In the genomic region with DNA sequence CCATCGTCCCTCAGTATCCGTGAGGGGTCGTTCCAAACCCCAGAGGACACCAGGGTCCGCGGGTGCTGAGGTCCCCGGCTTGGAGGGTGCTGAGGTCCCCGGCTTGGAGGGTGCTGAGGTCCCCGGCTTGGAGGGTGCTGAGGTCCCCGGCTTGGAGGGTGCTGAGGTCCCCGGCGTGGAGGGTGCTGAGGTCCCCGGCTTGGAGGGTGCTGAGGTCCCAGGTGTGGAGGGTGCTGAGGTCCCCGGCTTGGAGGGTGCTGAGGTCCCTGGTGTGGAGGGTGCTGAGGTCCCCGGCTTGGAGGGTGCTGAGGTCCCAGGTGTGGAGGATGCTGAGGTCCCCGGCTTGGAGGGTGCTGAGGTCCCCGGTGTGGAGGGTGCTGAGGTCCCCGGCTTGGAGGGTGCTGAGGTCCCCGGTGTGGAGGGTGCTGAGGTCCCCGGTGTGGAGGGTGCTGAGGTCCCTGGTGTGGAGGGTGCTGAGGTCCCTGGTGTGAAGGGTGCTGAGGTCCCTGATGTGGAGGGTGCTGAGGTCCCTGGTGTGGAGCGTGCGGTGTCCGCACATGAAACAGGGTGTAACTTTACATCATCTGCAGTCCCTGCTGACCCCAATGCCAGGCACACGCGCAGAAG, we compare ENCODE assay signal across 17 cellular contexts. TPM values are rescaled to one million over a fixed set of nuclear protein-coding genes. Genes with fewer than 3 reads are reported as not detected.
DNase-seq lines count a peak whose midpoint lies in the region; ATAC-seq and TF ChIP-seq lines count a peak whose summit lies in the region.
"Not testable (repeated sequence)": the region's sequence is repeated elsewhere in the genome, so short reads cannot be mapped to it uniquely, and the experiment has no call there.
"Had no signal": no experiment of that assay in that cellular context is flagged by ENCODE, and none has a peak within 500 bp of the region (broad histone marks: within the 10 kb centered on the region; RNA-seq: fewer than 3 reads in every experiment).

No MANE protein-coding gene starts in this region.

- DNase-seq in AG10803 (ENCODE audit: low read depth) = peak; percentile 31
- peak; percentile 66 for DNase-seq in H9
- DNase-seq in OCI-LY7 (ENCODE audit: low spot score) = peak; percentile 28
- DNase-seq in activated naive CD4-positive, alpha-beta T cell (lab: John Stamatoyannopoulos, UW) = peak in 3 of 4 experiments; percentile 22 to 36 (median 26)
- peak; percentile 100 for DNase-seq in chondrocyte (ENCODE audit: low spot score)
- peak; percentile 11 for DNase-seq in fibroblast of the aortic adventitia (ENCODE audit: low read depth)
- DNase-seq in lower lobe of right lung = peak; percentile 68
- peak; percentile 8 for DNase-seq in stimulated activated naive CD4-positive, alpha-beta T cell treated with Interleukin-2 at 50 U/mL for 16 hours (lab: John Stamatoyannopoulos, UW)

- not testable (repeated sequence) for ATAC-seq in lower lobe of right lung

- not testable (repeated sequence) for H3K79me1 ChIP-seq in H9 (ENCODE audit: insufficient read depth, low read depth, low read length, poor library complexity, severe bottlenecking)

- H3K4me1 Mint-ChIP-seq in H9; chondrocyte (ENCODE audit: low read depth): not testable (repeated sequence)

- not testable (repeated sequence) for H3K27me3 Mint-ChIP-seq in H9 (ENCODE audit: low read depth)
- peaks cover 19% of the 10 kb centered on the region for H3K27me3 Mint-ChIP-seq in chondrocyte (ENCODE audit: low read depth)

- not testable (repeated sequence) for H3K4ac ChIP-seq in H9 (ENCODE audit: low read depth, low read length)

- not testable (repeated sequence) for H2AK5ac ChIP-seq in H9 (ENCODE audit: insufficient read length, low read length)

- not testable (repeated sequence) for H3K56ac ChIP-seq in H9 (ENCODE audit: insufficient read length, low read depth, low read length)

- H3K9ac ChIP-seq in H9 (ENCODE audit: extremely low read depth, insufficient read length, low read length) = not testable (repeated sequence)

- not testable (repeated sequence) for H2BK15ac ChIP-seq in H9 (ENCODE audit: low read depth, low read length)

- not testable (repeated sequence) for H3K4me3 Mint-ChIP-seq in H9; chondrocyte (ENCODE audit: unreplicated experiment)

- BruUV-seq in OCI-LY7 (replicated peaks; lab: Mats Ljungman, UMichigan) = not testable (repeated sequence)

- not testable (repeated sequence) for H2BK5ac ChIP-seq in H9 (ENCODE audit: insufficient read length, low read length)

- H3K9me3 Mint-ChIP-seq in H9; chondrocyte (ENCODE audit: low read depth): not testable (repeated sequence)

- not testable (repeated sequence) for TF ChIP-seq CTCF in AG10803 (conservative IDR thresholded peaks at IDR 0.05; ENCODE audit: low read length); H9 (conservative IDR thresholded peaks at IDR 0.05); OCI-LY7 (conservative IDR thresholded peaks at IDR 0.05; ENCODE audit: low read length); chondrocyte (IDR thresholded peaks at IDR 0.05); fibroblast of the aortic adventitia (IDR thresholded peaks at IDR 0.05; ENCODE audit: insufficient read depth, low read length); lower lobe of right lung (IDR thresholded peaks at IDR 0.05)

- H3K36me3 Mint-ChIP-seq in H9 (ENCODE audit: insufficient read depth in 1 of 3, low read depth in 3 of 3); chondrocyte (ENCODE audit: low read depth): not testable (repeated sequence)

- not testable (repeated sequence) for H3K14ac ChIP-seq in H9 (ENCODE audit: insufficient read depth, low read length)

- not testable (repeated sequence) for H3K4me1 ChIP-seq in H9 (ENCODE audit: insufficient read depth, low read length); OCI-LY7 (ENCODE audit: insufficient read depth, low read length, poor library complexity, severe bottlenecking); lower lobe of right lung

- not testable (repeated sequence) for H3K23ac ChIP-seq in H9 (ENCODE audit: insufficient read length, low read depth, low read length)

- H3K9me2 ChIP-seq in OCI-LY7 (ENCODE audit: insufficient read depth, low read length) = not testable (repeated sequence)

- not testable (repeated sequence) for H3K27ac Mint-ChIP-seq in H9; chondrocyte (ENCODE audit: unreplicated experiment)

- not testable (repeated sequence) for H3K9me3 ChIP-seq in H9 (ENCODE audit: control insufficient read depth, low read depth, low read length); OCI-LY7 (ENCODE audit: low read length); lower lobe of right lung

- not testable (repeated sequence) for H3K4me2 ChIP-seq in H9 (ENCODE audit: insufficient read depth, insufficient read length, low read length); OCI-LY7 (ENCODE audit: low read length)

- H4K8ac ChIP-seq in H9 (replicated peaks; ENCODE audit: insufficient read length, low read depth, low read length) = not testable (repeated sequence)

- intact Hi-C loops in OCI-LY7 (cut with micrococcal nuclease; ENCODE audit: unreplicated experiment); lower lobe of right lung (cut with DNase I): not testable (repeated sequence)

- not testable (repeated sequence) for H3K36me3 ChIP-seq in OCI-LY7 (ENCODE audit: insufficient read depth, low read length); lower lobe of right lung

- H3K23me2 ChIP-seq in H9 (ENCODE audit: insufficient read length, low read depth, low read length, poor library complexity, severe bottlenecking) = not testable (repeated sequence)

- H2BK12ac ChIP-seq in H9 (ENCODE audit: insufficient read length, low read depth, low read length) = not testable (repeated sequence)

- H2BK20ac ChIP-seq in H9 (ENCODE audit: low read depth, low read length, poor library complexity, severe bottlenecking) = not testable (repeated sequence)

- H4K20me1 ChIP-seq in H9 (ENCODE audit: control insufficient read depth, insufficient read depth, insufficient read length); OCI-LY7 (ENCODE audit: insufficient read depth, low read length): not testable (repeated sequence)

- H2AFZ ChIP-seq in H9 (ENCODE audit: low read length); OCI-LY7 (ENCODE audit: low read length): not testable (repeated sequence)

- no CpG with 5 or more reads among the region's 24 CpGs for WGBS in H9 (ENCODE audit: extremely low coverage, insufficient read length, low lambda C conversion rate)

- H2BK120ac ChIP-seq in H9 (ENCODE audit: low read depth, low read length, poor library complexity, severe bottlenecking) = not testable (repeated sequence)

- POLR2A ChIA-PET in OCI-LY7 (lab: Charles Lee) = not testable (repeated sequence)

- CTCF ChIA-PET in OCI-LY7 (lab: Charles Lee; ENCODE audit: unreplicated experiment) = not testable (repeated sequence)

- H3K27me3 ChIP-seq in H9 (ENCODE audit: insufficient read depth, low read length) = not testable (repeated sequence)
- peaks cover 52% of the 10 kb centered on the region for H3K27me3 ChIP-seq in lower lobe of right lung (ENCODE audit: low read depth)

- H3T11ph ChIP-seq in H9 (ENCODE audit: low read length) = not testable (repeated sequence)

- H3K4me3 ChIP-seq in AG10803 (ENCODE audit: low read length); OCI-LY7 (ENCODE audit: low read depth, low read length, poor library complexity, severe bottlenecking); fibroblast of the aortic adventitia (ENCODE audit: low read depth, low read length); lower lobe of right lung: not testable (repeated sequence)

- H3K18ac ChIP-seq in H9 (ENCODE audit: insufficient read length, low read depth, low read length) = not testable (repeated sequence)

- not testable (repeated sequence) for H3K27ac ChIP-seq in H9 (ENCODE audit: insufficient read length, low read depth, low read length); OCI-LY7 (ENCODE audit: low read depth, low read length, poor library complexity, severe bottlenecking); lower lobe of right lung

- H3K79me2 ChIP-seq in H9 (ENCODE audit: insufficient read depth, low read length); OCI-LY7 (ENCODE audit: insufficient read depth, low read depth, low read length): not testable (repeated sequence)

- H4K91ac ChIP-seq in H9 (ENCODE audit: insufficient read length, low read depth, low read length) = not testable (repeated sequence)

- H4K5ac ChIP-seq in H9 (ENCODE audit: insufficient read length, low read depth, low read length) = not testable (repeated sequence)

RNA-seq across cellular contexts. Expression of gene SOX8, which starts 43.7 kb away (rescaled TPM):
- total RNA-seq in H9 (2021) (8.9 and 9.6 TPM in 2 replicates), OCI-LY7 (2022) (2.3 and 2.4 TPM in 2 replicates), chondrocyte (0.10 to 0.15 TPM (median 0.15 TPM) in 3 replicates), fibroblast of the aortic adventitia (ENCODE audit: low replicate concordance) (0.09 and 0.33 TPM in 2 replicates), lower lobe of right lung (0.15 TPM)
- 0.82 and 0.85 TPM in 2 replicates for total RNA-seq in OCI-LY7 (2014; rRNA removed; shearing (Covaris generic))
- total RNA-seq: HT1080 had no signal

RNA-seq across cellular contexts. Expression of gene SSTR5, which starts 47.3 kb away (rescaled TPM):
- 0.22 and 0.37 TPM in 2 replicates for total RNA-seq in H9 (2021)
- total RNA-seq in OCI-LY7 (2014; rRNA removed; shearing (Covaris generic)) = not detected in 2 replicates
- total RNA-seq in OCI-LY7 (2022) = not detected in 2 replicates
- not detected in 3 replicates for total RNA-seq in chondrocyte
- not detected in 2 replicates for total RNA-seq in fibroblast of the aortic adventitia (ENCODE audit: low replicate concordance)
- total RNA-seq in lower lobe of right lung = not detected
- total RNA-seq: activated CD8-positive, alpha-beta memory T cell treated with anti-CD3 and anti-CD28 coated beads for 36 hours; glomerular endothelial cell; HFFc6; HT1080; mononuclear cell; skeletal muscle tissue; stomach; T-helper 2 cell treated with Interferon-gamma antibody and Interleukin-4, amounts not matched to agents 100 ng/mL and 5 ng/mL, for 36 hours; uterus had no signal

RNA-seq across cellular contexts. Expression of gene LMF1, which starts 54.5 kb away (rescaled TPM):
- total RNA-seq in H9 (2021) = 7.1 and 7.8 TPM in 2 replicates
- 5.8 and 17.0 TPM in 2 replicates for total RNA-seq in OCI-LY7 (2014; rRNA removed; shearing (Covaris generic))
- 31.4 and 32.8 TPM in 2 replicates for total RNA-seq in OCI-LY7 (2022)
- 21.6 to 25.6 TPM (median 21.7 TPM) in 3 replicates for total RNA-seq in chondrocyte
- 11.9 and 29.4 TPM in 2 replicates for total RNA-seq in fibroblast of the aortic adventitia (ENCODE audit: low replicate concordance)
- 23.8 TPM for total RNA-seq in lower lobe of right lung
- total RNA-seq: HT1080 had no signal

Comparison
In these comparisons a context has a peak if more than half of its experiments do, and no peak if none do; other contexts are left out.
1. DNase-seq: peak in every context shown above with its lines; median percentile 100 in chondrocyte; 68 in lower lobe of right lung; 66 in H9; 31 in AG10803; 28 in OCI-LY7; 26 in activated naive CD4-positive, alpha-beta T cell; 11 in fibroblast of the aortic adventitia; 8 in stimulated activated naive CD4-positive, alpha-beta T cell treated with Interleukin-2 at 50 U/mL for 16 hours.